ENCODE assay signal across 17 cellular contexts in genomic region chr1:186925881-186926676, GRCh38.
A peak's percentile ranks its signal among the peaks of the same experiment; 100 is the strongest.
DNase-seq lines count a peak whose midpoint lies in the region; ATAC-seq and TF ChIP-seq lines count a peak whose summit lies in the region.
"Had no signal": no experiment of that assay in that cellular context is flagged by ENCODE, and none has a peak within 500 bp of the region (broad histone marks: within the 10 kb centered on the region; RNA-seq: fewer than 3 reads in every experiment).

No MANE protein-coding gene starts in this region.

- no peaks in the 10 kb centered on the region for H3K27me3 ChIP-seq in SK-N-SH (ENCODE audit: insufficient read depth)
- H3K27me3 ChIP-seq in aorta (ENCODE audit: control insufficient read depth in 1 of 2, insufficient read depth in 2 of 2, low read length in 1 of 2), result no peaks in the 10 kb centered on the region
- H3K27me3 ChIP-seq: neutrophil had no signal

- H3K79me2 ChIP-seq in SK-N-SH (ENCODE audit: insufficient read depth), result no peaks in the 10 kb centered on the region

- TF ChIP-seq CTCF in SK-N-SH (IDR thresholded peaks at IDR 0.05), result no peak

- H3K27me3 Mint-ChIP-seq in activated T-helper 2 cell treated with anti-CD3 and anti-CD28 coated beads, Interferon-gamma antibody, Interleukin-2, Interleukin-4, amounts not matched to agents 10 μg/mL and 5 μg/mL and 100 μg/mL, durations not matched to agents 14 hours and 24 hours and 36 hours (ENCODE audit: low read depth), result no peaks in the 10 kb centered on the region
- H3K27me3 Mint-ChIP-seq: activated naive CD4-positive, alpha-beta T cell treated with anti-CD3 and anti-CD28 coated beads, Interleukin-2, amount 50 U/mL, for 24 hours had no signal

- POLR2A ChIA-PET in SK-N-SH (lab: Yijun Ruan, JAX), result no interaction called here

- TF ChIP-seq RAD21 in SK-N-SH (IDR thresholded peaks at IDR 0.05; ENCODE audit: low read length), result no peak

- no peaks in the 10 kb centered on the region for H4K20me1 ChIP-seq in SK-N-SH (ENCODE audit: insufficient read depth)

- 26% methylated on average over 3 of the region's 3 CpGs for WGBS in SK-N-SH (ENCODE audit: low lambda C conversion rate)
- 3 to 9% methylated on average over 3 of the region's 3 CpGs for WGBS in aorta, 2 donors

- no peak overlapping the region for H3K4me3 Mint-ChIP-seq in activated T-helper 2 cell treated with anti-CD3 and anti-CD28 coated beads, Interferon-gamma antibody, Interleukin-2, Interleukin-4, amounts not matched to agents 10 μg/mL and 5 μg/mL and 100 μg/mL, durations not matched to agents 14 hours and 24 hours and 36 hours (ENCODE audit: low read depth)
- H3K4me3 Mint-ChIP-seq: activated naive CD4-positive, alpha-beta T cell treated with anti-CD3 and anti-CD28 coated beads, Interleukin-2, amount 50 U/mL, for 24 hours had no signal

- H3K9me3 ChIP-seq in SK-N-SH, result no peaks in the 10 kb centered on the region
- H3K9me3 ChIP-seq in aorta (ENCODE audit: control insufficient read depth, low read length), result no peaks in the 10 kb centered on the region
- H3K9me3 ChIP-seq: A549, Caco-2, neutrophil had no signal

- 0 out of 2 replicates have a peak overlapping the region, but pooled peaks have one; percentile 38 for H2AFZ ChIP-seq in SK-N-SH (ENCODE audit: low read depth)

- no peak for DNase-seq in SK-N-SH
- no peak for DNase-seq in activated T-helper 2 cell treated with anti-CD3 and anti-CD28 coated beads, Interferon-gamma antibody, Interleukin-2, Interleukin-4, amounts not matched to agents 10 μg/mL and 5 μg/mL and 100 μg/mL, durations not matched to agents 14 hours and 24 hours and 36 hours (ENCODE audit: low spot score)
- no peak for DNase-seq in left ventricle myocardium superior
- DNase-seq in aorta, result no peak
- no peak for DNase-seq in NCI-H2196 treated with DMSO at 0.1 percent for 48 hours (lab: John Stamatoyannopoulos, UW; ENCODE audit: unreplicated experiment)
- DNase-seq: activated CD4-positive, CD25-positive, alpha-beta regulatory T cell; Caco-2; caudate nucleus; mesendoderm; NCI-H2081 treated with DMSO at 0.1 percent for 48 hours; stimulated activated naive CD4-positive, alpha-beta T cell treated with Interleukin-2 at 50 U/mL for 16 hours had no signal

- peaks cover 34% of the 10 kb centered on the region for H3K36me3 Mint-ChIP-seq in activated T-helper 2 cell treated with anti-CD3 and anti-CD28 coated beads, Interferon-gamma antibody, Interleukin-2, Interleukin-4, amounts not matched to agents 10 μg/mL and 5 μg/mL and 100 μg/mL, durations not matched to agents 14 hours and 24 hours and 36 hours (ENCODE audit: low read depth)
- H3K36me3 Mint-ChIP-seq: activated naive CD4-positive, alpha-beta T cell treated with anti-CD3 and anti-CD28 coated beads, Interleukin-2, amount 50 U/mL, for 24 hours had no signal

- H3K27ac Mint-ChIP-seq in activated T-helper 2 cell treated with anti-CD3 and anti-CD28 coated beads, Interferon-gamma antibody, Interleukin-2, Interleukin-4, amounts not matched to agents 10 μg/mL and 5 μg/mL and 100 μg/mL, durations not matched to agents 14 hours and 24 hours and 36 hours, result peak overlapping the region; percentile 2
- H3K27ac Mint-ChIP-seq: activated naive CD4-positive, alpha-beta T cell treated with anti-CD3 and anti-CD28 coated beads, Interleukin-2, amount 50 U/mL, for 24 hours had no signal

- H3K27ac ChIP-seq in SK-N-SH (ENCODE audit: low read depth in 2 of 2, low read length in 1 of 2) (peak overlapping the region in 1 of 2 experiments; percentile 40; a peak in 1 of 4 replicates), aorta (ENCODE audit: low read depth in 1 of 2, low read length in 2 of 2) (no peak overlapping the region)
- H3K27ac ChIP-seq: A549, neutrophil had no signal

- no peak overlapping the region for H3K4me2 ChIP-seq in SK-N-SH
- H3K4me2 ChIP-seq: A549 had no signal

- CTCF ChIA-PET in SK-N-SH (lab: Yijun Ruan, JAX), result interaction anchor here (1.4 kb wide), 1 partner anchor 10 kb away, joined by 5 read pairs; no protein-coding TSS in a partner anchor

- H3K4me3 ChIP-seq in SK-N-SH (ENCODE audit: low read depth in 2 of 2, low read length in 1 of 2), result no peak overlapping the region
- H3K4me3 ChIP-seq in aorta (ENCODE audit: low read length in 2 of 2), result no peak overlapping the region
- H3K4me3 ChIP-seq: A549 had no signal

- no peaks in the 10 kb centered on the region for H3F3A ChIP-seq in SK-N-SH (replicated peaks; ENCODE audit: insufficient read depth)

- intact Hi-C loops in activated T-helper 2 cell treated with anti-CD3 and anti-CD28 coated beads, Interferon-gamma antibody, Interleukin-2, Interleukin-4, amounts not matched to agents 10 μg/mL and 5 μg/mL and 100 μg/mL, durations not matched to agents 14 hours and 24 hours and 36 hours (cut with micrococcal nuclease), result no loop called here
- intact Hi-C loops in left ventricle myocardium superior (cut with micrococcal nuclease), result no loop called here
- intact Hi-C loops in aorta (cut with DNase I), result no loop called here

- H3K9me3 Mint-ChIP-seq in activated T-helper 2 cell treated with anti-CD3 and anti-CD28 coated beads, Interferon-gamma antibody, Interleukin-2, Interleukin-4, amounts not matched to agents 10 μg/mL and 5 μg/mL and 100 μg/mL, durations not matched to agents 14 hours and 24 hours and 36 hours, result peaks cover 7% of the 10 kb centered on the region
- H3K9me3 Mint-ChIP-seq: activated naive CD4-positive, alpha-beta T cell treated with anti-CD3 and anti-CD28 coated beads, Interleukin-2, amount 50 U/mL, for 24 hours had no signal

- H3K4me1 ChIP-seq in SK-N-SH (ENCODE audit: control insufficient read depth in 1 of 2, insufficient read depth in 2 of 2, low read depth in 1 of 2, low read length in 1 of 2) (no peaks in the 10 kb centered on the region), aorta (ENCODE audit: control insufficient read depth in 1 of 2, insufficient read depth in 2 of 2, low read length in 2 of 2) (peaks cover 0 to 1% of the 10 kb centered on the region in 2 donors)

- peaks cover 16% of the 10 kb centered on the region for H3K4me1 Mint-ChIP-seq in activated T-helper 2 cell treated with anti-CD3 and anti-CD28 coated beads, Interferon-gamma antibody, Interleukin-2, Interleukin-4, amounts not matched to agents 10 μg/mL and 5 μg/mL and 100 μg/mL, durations not matched to agents 14 hours and 24 hours and 36 hours (ENCODE audit: low read depth)
- H3K4me1 Mint-ChIP-seq: activated naive CD4-positive, alpha-beta T cell treated with anti-CD3 and anti-CD28 coated beads, Interleukin-2, amount 50 U/mL, for 24 hours had no signal

- no peak for TF ChIP-seq EP300 in SK-N-SH (IDR thresholded peaks at IDR 0.05; ENCODE audit: borderline replicate concordance in 1 of 2, low read depth in 1 of 2, low read length in 1 of 2)

- ATAC-seq in SK-N-SH treated with all-trans-retinoic acid at 6 μM for 48 hours, result no peak
- ATAC-seq in left ventricle myocardium superior, result peak; percentile 78
- ATAC-seq in aorta (ENCODE audit: low FRiP score), result peak; percentile 46
- ATAC-seq in GM21526 (IDR thresholded peaks at IDR 0.05; ENCODE audit: low FRiP score, unreplicated experiment), result no peak
- no peak for ATAC-seq in HG03159 (IDR thresholded peaks at IDR 0.05; ENCODE audit: unreplicated experiment)
- ATAC-seq: A549 had no signal

- no peak overlapping the region for H3K9ac ChIP-seq in SK-N-SH

- H3K9me2 ChIP-seq in SK-N-SH, result no peaks in the 10 kb centered on the region

- no peaks in the 10 kb centered on the region for H3K36me3 ChIP-seq in SK-N-SH (replicated peaks in 1 of 2; ENCODE audit: control insufficient read depth in 1 of 2, insufficient read depth in 2 of 2, low read length in 1 of 2)
- no peaks in the 10 kb centered on the region for H3K36me3 ChIP-seq in aorta (ENCODE audit: control insufficient read depth in 1 of 2, insufficient read depth in 2 of 2, low read length in 1 of 2)

TF ChIP-seq in SK-N-SH, 30 proteins besides CTCF, POLR2A, EP300 and RAD21 (continues in another document):
- TF ChIP-seq RFX5 (IDR thresholded peaks at IDR 0.05; ENCODE audit: low read length), result no peak
- no peak for TF ChIP-seq USF1 (IDR thresholded peaks at IDR 0.05; ENCODE audit: borderline replicate concordance, low read depth)
- no peak for TF ChIP-seq NRF1 (IDR thresholded peaks at IDR 0.05; ENCODE audit: low read depth, low read length)
- no peak for TF ChIP-seq SMC3 (IDR thresholded peaks at IDR 0.05; ENCODE audit: low read depth, low read length)
- no peak for TF ChIP-seq JUND (IDR thresholded peaks at IDR 0.05)
- TF ChIP-seq SIN3A (IDR thresholded peaks at IDR 0.05; ENCODE audit: borderline replicate concordance, low read depth, low read length), result no peak
- TF ChIP-seq YY1 (IDR thresholded peaks at IDR 0.05; ENCODE audit: low read depth), result no peak
- no peak for TF ChIP-seq NFIC (IDR thresholded peaks at IDR 0.05; ENCODE audit: borderline replicate concordance)
- no peak for TF ChIP-seq FOXM1 (IDR thresholded peaks at IDR 0.05; ENCODE audit: low read depth)
- TF ChIP-seq TAF1 (IDR thresholded peaks at IDR 0.05; ENCODE audit: borderline replicate concordance, low read depth, low read length), result no peak

TF ChIP-seq in SK-N-SH treated with all-trans-retinoic acid at 6 μM for 48 hours, 23 proteins besides CTCF, POLR2A, EP300 and RAD21 (continues in another document):
- TF ChIP-seq TOX (CRISPR knock-in tag; IDR thresholded peaks at IDR 0.05; ENCODE audit: borderline replicate concordance) (no peak), TCF4 (CRISPR knock-in tag; IDR thresholded peaks at IDR 0.05; ENCODE audit: borderline replicate concordance) (no peak), OSR1 (CRISPR knock-in tag; IDR thresholded peaks at IDR 0.05) (no peak), POU6F1 (CRISPR knock-in tag; IDR thresholded peaks at IDR 0.05; ENCODE audit: borderline replicate concordance, low read depth) (no peak), SNAI2 (CRISPR knock-in tag; IDR thresholded peaks at IDR 0.05) (no peak), BACH2 (CRISPR knock-in tag; IDR thresholded peaks at IDR 0.05; ENCODE audit: borderline replicate concordance) (no peak), ZC3H10 (CRISPR knock-in tag; IDR thresholded peaks at IDR 0.05) (no peak), ZFP30 (CRISPR knock-in tag; IDR thresholded peaks at IDR 0.05) (no peak), ISL1 (CRISPR knock-in tag; IDR thresholded peaks at IDR 0.05) (no peak)

Comparison
In these comparisons a context has a peak if more than half of its experiments do, and no peak if none do; other contexts are left out.
1. ATAC-seq: peak in left ventricle myocardium superior (single experiment) and aorta (single experiment); none in SK-N-SH treated with all-trans-retinoic acid at 6 μM for 48 hours (single experiment), GM21526 (single experiment) and HG03159 (single experiment).